Comparison of ENCODE assay signal across 22 cellular contexts in genomic region chr14:101033006-101033405, GRCh38.
"Had no signal": no experiment of that assay in that cellular context is flagged by ENCODE, and none has a peak within 500 bp of the region (broad histone marks: within the 10 kb centered on the region; RNA-seq: fewer than 3 reads in every experiment).

No MANE protein-coding gene starts in this region.

- DNase-seq: activated CD4-positive, alpha-beta T cell treated with anti-CD3 and anti-CD28 coated beads for 36 hours; activated CD4-positive, alpha-beta T cell treated with anti-CD3 and anti-CD28 coated beads, Interleukin-2, amount 50 U/mL, for 4 hours; activated CD8-positive, alpha-beta memory T cell treated with anti-CD3 and anti-CD28 coated beads for 24 hours; activated T-cell treated with anti-CD3 and anti-CD28 coated beads, Interleukin-2, amount 50 U/mL, for 48 hours; amniotic stem cell; cerebellar nuclear complex; left colon; lower lobe of right lung; mesendoderm; naive B cell; nucleus accumbens; stimulated activated CD4-positive, alpha-beta T cell treated with anti-CD3 and anti-CD28 coated beads, Interleukin-4, amount 100 ng/mL, for 1 hour; stimulated activated naive CD4-positive, alpha-beta T cell; T-helper 9 cell had no signal

- H3K36me3 Mint-ChIP-seq: activated naive CD4-positive, alpha-beta T cell treated with anti-CD3 and anti-CD28 coated beads, Interleukin-2, amount 50 U/mL, for 72 hours; naive B cell; type B pancreatic cell had no signal

- H3K9me3 Mint-ChIP-seq: activated naive CD4-positive, alpha-beta T cell treated with anti-CD3 and anti-CD28 coated beads, Interleukin-2, amount 50 U/mL, for 72 hours had no signal

- H3K4me3 ChIP-seq: breast epithelium, heart left ventricle, lower lobe of right lung, right lobe of liver, thoracic aorta had no signal

- H3K36me3 ChIP-seq: breast epithelium, heart left ventricle, lower lobe of right lung, right lobe of liver, thoracic aorta had no signal

- H3K9me3 ChIP-seq: breast epithelium, heart left ventricle, lower lobe of right lung, right lobe of liver, thoracic aorta had no signal

- H3K27me3 ChIP-seq: breast epithelium, right lobe of liver had no signal

- H3K27me3 Mint-ChIP-seq: type B pancreatic cell had no signal

- FAIRE-seq: endometrium, islet of Langerhans had no signal

- H3K27ac Mint-ChIP-seq: activated CD4-positive, alpha-beta T cell treated with anti-CD3 and anti-CD28 coated beads for 36 hours; activated naive CD4-positive, alpha-beta T cell treated with anti-CD3 and anti-CD28 coated beads, Interleukin-2, amount 50 U/mL, for 72 hours; naive B cell; type B pancreatic cell had no signal

- H3K4me1 ChIP-seq: breast epithelium, heart left ventricle, lower lobe of right lung, right lobe of liver had no signal

- H3K4me1 Mint-ChIP-seq: activated CD4-positive, alpha-beta T cell treated with anti-CD3 and anti-CD28 coated beads for 36 hours; naive B cell had no signal

- H3K4me3 Mint-ChIP-seq: activated CD4-positive, alpha-beta T cell treated with anti-CD3 and anti-CD28 coated beads for 36 hours; naive B cell; type B pancreatic cell had no signal

- H3K27ac ChIP-seq: breast epithelium, heart left ventricle, lower lobe of right lung, right lobe of liver, thoracic aorta had no signal
